In the genomic region with DNA sequence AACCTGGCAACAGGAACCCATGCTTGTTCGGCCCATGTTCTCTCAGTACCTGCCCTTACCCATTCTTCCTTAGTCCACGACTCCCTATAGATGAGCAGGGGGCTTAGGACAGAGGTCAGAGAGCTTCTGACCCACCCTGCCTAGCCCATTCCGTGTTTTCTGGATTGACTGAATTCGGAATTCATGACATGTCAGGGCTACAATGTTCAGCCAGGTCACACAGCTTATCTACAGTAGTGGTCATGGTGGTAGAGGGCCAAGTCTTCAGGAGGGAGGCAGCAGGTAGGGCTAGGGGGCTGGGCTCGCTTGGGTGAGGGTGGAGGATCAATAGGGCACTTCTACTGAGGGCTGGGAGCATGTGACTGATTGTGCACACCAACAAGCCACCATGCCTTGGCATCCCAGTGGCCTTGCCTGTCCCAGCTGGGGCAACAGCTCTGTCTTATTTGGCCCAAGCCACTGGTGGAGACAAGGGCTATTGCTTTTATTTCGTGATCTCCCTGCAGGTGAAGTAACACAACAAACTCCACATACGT, we compare ENCODE assay signal across 16 cellular contexts. TPM values are rescaled to one million over a fixed set of nuclear protein-coding genes. Genes with fewer than 3 reads are reported as not detected.
DNase-seq lines count a peak whose midpoint lies in the region; ATAC-seq and TF ChIP-seq lines count a peak whose summit lies in the region.
"Had no signal": no experiment of that assay in that cellular context is flagged by ENCODE, and none has a peak within 500 bp of the region (broad histone marks: within the 10 kb centered on the region; RNA-seq: fewer than 3 reads in every experiment).

No MANE protein-coding gene starts in this region.

- 80% methylated on average over 2 of the region's 7 CpGs; no CpG with 5 or more reads in 1 of the 2 experiments for WGBS in IMR-90 (ENCODE audit: extremely low coverage in 2 of 2, insufficient read length in 1 of 2), 2 experiments

- in situ Hi-C loops in IMR-90 (cut with MboI; ENCODE audit: low sequenced_read_pairs) = no loop called here

- H3K9me1 ChIP-seq in IMR-90 (ENCODE audit: insufficient read depth, low read length) = peaks cover 14% of the 10 kb centered on the region

- H3K27me3 ChIP-seq in BLaER1 (no peaks in the 10 kb centered on the region), IMR-90 (ENCODE audit: control insufficient read depth, insufficient read depth, low read length) (no peaks in the 10 kb centered on the region), SJCRH30 (no peaks in the 10 kb centered on the region)

- H3K9ac ChIP-seq in BLaER1 (no peak overlapping the region; the same call in 1 of the 2 replicates), IMR-90 (ENCODE audit: low read depth, low read length) (no peak overlapping the region)

- H3K79me1 ChIP-seq in IMR-90 (ENCODE audit: low read depth in 1 of 2, low read length in 2 of 2) = peaks cover 2 to 19% of the 10 kb centered on the region in 2 experiments; a peak in 3 of 4 replicates

- peaks cover 40% of the 10 kb centered on the region for H3K4me1 ChIP-seq in BLaER1
- peaks cover 13% of the 10 kb centered on the region for H3K4me1 ChIP-seq in IMR-90 (ENCODE audit: control insufficient read depth, insufficient read depth, low read length)
- no peaks in the 10 kb centered on the region; the same call in 1 of the 2 replicates for H3K4me1 ChIP-seq in SJCRH30

- CTCF ChIA-PET in IMR-90 (lab: Yijun Ruan, JAX) = no interaction called here

- H2AFZ ChIP-seq in IMR-90 (replicated peaks; ENCODE audit: low read length, poor library complexity) = peak overlapping the region; percentile 61
- H2AFZ ChIP-seq: PC-9 had no signal

- peak overlapping the region; percentile 4 for H3K14ac ChIP-seq in IMR-90 (replicated peaks; ENCODE audit: low read depth, low read length)

- H3K36me3 ChIP-seq in BLaER1 (peaks cover 11% of the 10 kb centered on the region; the same call in 1 of the 2 replicates), IMR-90 (ENCODE audit: control insufficient read depth, insufficient read depth, low read length) (peaks cover 2% of the 10 kb centered on the region; the same call in 1 of the 2 replicates), SJCRH30 (no peaks in the 10 kb centered on the region)

- peak overlapping the region; percentile 71 for H3K4ac ChIP-seq in IMR-90 (ENCODE audit: low read depth, low read length)

- H3K56ac ChIP-seq in IMR-90 (ENCODE audit: extremely low read depth, insufficient read depth, low read length) = no peak overlapping the region

- H2AK9ac ChIP-seq in IMR-90 (replicated peaks; ENCODE audit: low read depth, low read length, poor library complexity) = no peak overlapping the region

- DNase-seq in IMR-90 (no peak), chondrocyte (ENCODE audit: low spot score) (peak; percentile 57), mesothelial cell of epicardium (ENCODE audit: low spot score in 2 of 2, unreplicated experiment in 2 of 2) (no peak), SJCRH30 (no peak), NCI-H146 (lab: John Stamatoyannopoulos, UW) (no peak), NOMO-1 treated with DMSO at 0.1 percent for 48 hours (lab: John Stamatoyannopoulos, UW; ENCODE audit: unreplicated experiment) (no peak)
- DNase-seq: H9, NCI-H1105 treated with DMSO at 0.1 percent for 48 hours, NCI-H187, NCI-H2107, NCI-H2227 treated with DMSO at 0.1 percent for 48 hours, NCI-H524, NCI-H82, PC-9 had no signal

- H2AK5ac ChIP-seq in IMR-90 (ENCODE audit: low read depth, low read length) = peak overlapping the region; percentile 82; the same call in 1 of the 2 replicates

- TF ChIP-seq CTCF in IMR-90 (conservative IDR thresholded peaks at IDR 0.05; ENCODE audit: low read depth, low read length) = no peak
- no peak for TF ChIP-seq CTCF in chondrocyte (IDR thresholded peaks at IDR 0.05)
- TF ChIP-seq CTCF in mesothelial cell of epicardium (IDR thresholded peaks at IDR 0.05; ENCODE audit: unreplicated experiment) = no peak

- POLR2A ChIA-PET in IMR-90 (lab: Charles Lee; ENCODE audit: unreplicated experiment) = no interaction called here

- no peak for ATAC-seq in IMR-90 (ENCODE audit: low read depth)
- no peak for ATAC-seq in HG03159 (IDR thresholded peaks at IDR 0.05; ENCODE audit: unreplicated experiment)

- H3K36me3 Mint-ChIP-seq in chondrocyte (ENCODE audit: low read depth) (no peaks in the 10 kb centered on the region), mesothelial cell of epicardium (peaks cover 10% of the 10 kb centered on the region)

- peak overlapping the region; percentile 47; the same call in 1 of the 2 replicates for H4K91ac ChIP-seq in IMR-90 (ENCODE audit: insufficient read depth, low read depth, low read length)

- H4K8ac ChIP-seq in IMR-90 (ENCODE audit: low read depth in 2 of 2, low read length in 2 of 2) = peak overlapping the region in 1 of 2 experiments; percentile 35; a peak in 1 of 4 replicates

- intact Hi-C loops in IMR-90 (cut with micrococcal nuclease) = no loop called here

- TF ChIP-seq RAD21 in IMR-90 (IDR thresholded peaks at IDR 0.05; ENCODE audit: low read length) = no peak

- no peak for TF ChIP-seq POLR2A in IMR-90 (IDR thresholded peaks at IDR 0.05; ENCODE audit: low read depth, low read length)

- H3K4me3 Mint-ChIP-seq in chondrocyte (ENCODE audit: unreplicated experiment) (no peak overlapping the region), mesothelial cell of epicardium (no peak overlapping the region)
- H3K4me3 Mint-ChIP-seq: H9 had no signal

- H3K9me3 Mint-ChIP-seq in chondrocyte (ENCODE audit: low read depth) (no peaks in the 10 kb centered on the region), mesothelial cell of epicardium (no peaks in the 10 kb centered on the region)
- H3K9me3 Mint-ChIP-seq: H9 had no signal

- H3K27ac Mint-ChIP-seq in chondrocyte (ENCODE audit: unreplicated experiment) (peak overlapping the region; percentile 87), mesothelial cell of epicardium (peak overlapping the region; percentile 82)
- H3K27ac Mint-ChIP-seq: H9 had no signal

- H2BK5ac ChIP-seq in IMR-90 (ENCODE audit: low read depth, low read length, poor library complexity, severe bottlenecking) = peak overlapping the region; percentile 38

- peak overlapping the region; percentile 50; the same call in 1 of the 3 replicates for H2BK15ac ChIP-seq in IMR-90 (ENCODE audit: low read depth, low read length)

- H2BK120ac ChIP-seq in IMR-90 (ENCODE audit: low read depth, low read length) = peak overlapping the region; percentile 61; the same call in 1 of the 2 replicates

- no peak overlapping the region for H3K18ac ChIP-seq in IMR-90 (ENCODE audit: low read depth, low read length)

- H4K20me1 ChIP-seq in BLaER1 (no peaks in the 10 kb centered on the region), IMR-90 (ENCODE audit: insufficient read depth, low read length) (no peaks in the 10 kb centered on the region; the same call in 1 of the 2 replicates)

- no TSS peak for BruUV-seq in IMR-90 (replicated peaks; lab: Mats Ljungman, UMichigan)

- H3K4me3 ChIP-seq in BLaER1 (no peak overlapping the region), IMR-90 (ENCODE audit: insufficient read depth, low read depth, low read length) (no peak overlapping the region), SJCRH30 (no peak overlapping the region)
- H3K4me3 ChIP-seq: PC-9 had no signal

- peak overlapping the region; percentile 31 for H2BK20ac ChIP-seq in IMR-90 (ENCODE audit: low read depth, low read length)

- H3K23ac ChIP-seq in IMR-90 (ENCODE audit: low read depth, low read length) = 0 out of 2 replicates have a peak overlapping the region, but pooled peaks have one; percentile 0

- H4K5ac ChIP-seq in IMR-90 (ENCODE audit: low read depth, low read length) = peak overlapping the region; percentile 10; the same call in 1 of the 2 replicates

- H3K4me1 Mint-ChIP-seq in chondrocyte (ENCODE audit: low read depth) (peaks cover 23% of the 10 kb centered on the region), mesothelial cell of epicardium (peaks cover 23% of the 10 kb centered on the region)

- dilution Hi-C loops in IMR-90 (cut with HindIII; ENCODE audit: low sequenced_read_pairs, unreplicated experiment) = no loop called here

- peak overlapping the region; percentile 69 for H3K4me2 ChIP-seq in BLaER1
- H3K4me2 ChIP-seq in IMR-90 (ENCODE audit: low read depth, low read length) = no peak overlapping the region
- H3K4me2 ChIP-seq: PC-9 had no signal

- no peaks in the 10 kb centered on the region for H3K9me3 ChIP-seq in BLaER1
- no peaks in the 10 kb centered on the region for H3K9me3 ChIP-seq in IMR-90 (ENCODE audit: control insufficient read depth, insufficient read depth, low read length)
- H3K9me3 ChIP-seq in SJCRH30 (replicated peaks) = no peaks in the 10 kb centered on the region

- H3K27ac ChIP-seq in BLaER1 (peak overlapping the region; percentile 67), IMR-90 (ENCODE audit: insufficient read depth, low read length) (no peak overlapping the region), SJCRH30 (no peak overlapping the region)
- H3K27ac ChIP-seq: PC-9 had no signal

- H3K27me3 Mint-ChIP-seq in chondrocyte (ENCODE audit: low read depth) (no peaks in the 10 kb centered on the region), mesothelial cell of epicardium (ENCODE audit: low read depth) (no peaks in the 10 kb centered on the region)

RNA-seq across cellular contexts. Expression of a gene that starts 3.1 kb away (rescaled TPM):
- total RNA-seq in IMR-90 (2012; rRNA removed) (5.6 and 6.1 TPM in 2 replicates), chondrocyte (3.7 to 7.9 TPM (median 6.4 TPM) in 3 replicates), mesothelial cell of epicardium (6.5 to 9.6 TPM (median 7.7 TPM) in 3 replicates)
- 4.5 TPM in 2 replicates for polyA plus RNA-seq in IMR-90 (2012; rRNA removed)
- 5.2 and 10.6 TPM in 2 replicates for polyA plus RNA-seq in IMR-90 (2012; cell fraction: cytosol; rRNA removed)
- polyA plus RNA-seq in IMR-90 (2012; cell fraction: nucleus; rRNA removed; ENCODE audit: low replicate concordance) = 2.9 and 6.9 TPM in 2 replicates
- 6.2 and 6.3 TPM in 2 replicates for total RNA-seq in SJCRH30 (2014; rRNA removed; shearing (Covaris generic))

RNA-seq across cellular contexts. Expression of a gene that starts 16.5 kb away (rescaled TPM):
- 5.9 and 8.6 TPM in 2 replicates for total RNA-seq in IMR-90 (2012; rRNA removed)
- 14.5 TPM in 2 replicates for polyA plus RNA-seq in IMR-90 (2012; rRNA removed)
- 13.5 and 13.8 TPM in 2 replicates for polyA plus RNA-seq in IMR-90 (2012; cell fraction: cytosol; rRNA removed)
- polyA plus RNA-seq in IMR-90 (2012; cell fraction: nucleus; rRNA removed; ENCODE audit: low replicate concordance) = 8.5 and 12.5 TPM in 2 replicates
- 35.9 to 41.0 TPM (median 36.4 TPM) in 3 replicates for total RNA-seq in chondrocyte
- total RNA-seq in mesothelial cell of epicardium = 38.2 to 40.6 TPM (median 38.8 TPM) in 3 replicates
- total RNA-seq in SJCRH30 (2014; rRNA removed; shearing (Covaris generic)) = 9.7 and 10.5 TPM in 2 replicates

RNA-seq across cellular contexts. Expression of a gene that starts 29.3 kb away (rescaled TPM):
- total RNA-seq in IMR-90 (2012; rRNA removed) (1.7 and 2.3 TPM in 2 replicates), chondrocyte (4.7 to 6.8 TPM (median 5.6 TPM) in 3 replicates), mesothelial cell of epicardium (17.0 to 17.4 TPM (median 17.4 TPM) in 3 replicates)
- 5.7 and 6.1 TPM in 2 replicates for polyA plus RNA-seq in IMR-90 (2012; rRNA removed)
- 4.5 and 5.5 TPM in 2 replicates for polyA plus RNA-seq in IMR-90 (2012; cell fraction: cytosol; rRNA removed)
- polyA plus RNA-seq in IMR-90 (2012; cell fraction: nucleus; rRNA removed; ENCODE audit: low replicate concordance) = 29.9 and 39.6 TPM in 2 replicates
- total RNA-seq in SJCRH30 (2014; rRNA removed; shearing (Covaris generic)) = 0.33 and 0.61 TPM in 2 replicates

RNA-seq across cellular contexts. Expression of a gene that starts 32.5 kb away (rescaled TPM):
- total RNA-seq in IMR-90 (2012; rRNA removed) = 5.3 and 5.6 TPM in 2 replicates
- 36.6 and 39.0 TPM in 2 replicates for polyA plus RNA-seq in IMR-90 (2012; rRNA removed)
- polyA plus RNA-seq in IMR-90 (2012; cell fraction: cytosol; rRNA removed) = 14.8 and 45.8 TPM in 2 replicates
- 35.9 and 73.0 TPM in 2 replicates for polyA plus RNA-seq in IMR-90 (2012; cell fraction: nucleus; rRNA removed; ENCODE audit: low replicate concordance)
- total RNA-seq in chondrocyte = 123 to 135 TPM (median 128 TPM) in 3 replicates
- total RNA-seq in mesothelial cell of epicardium = 46.6 to 54.0 TPM (median 52.6 TPM) in 3 replicates
- 5.8 and 8.2 TPM in 2 replicates for total RNA-seq in SJCRH30 (2014; rRNA removed; shearing (Covaris generic))

RNA-seq across cellular contexts. Expression of a gene that starts 56.9 kb away (rescaled TPM):
- 0.36 and 0.56 TPM in 2 replicates for total RNA-seq in IMR-90 (2012; rRNA removed)
- polyA plus RNA-seq in IMR-90 (2012; rRNA removed) = 1.4 and 2.3 TPM in 2 replicates
- 4.2 and 5.3 TPM in 2 replicates for polyA plus RNA-seq in IMR-90 (2012; cell fraction: cytosol; rRNA removed)
- polyA plus RNA-seq in IMR-90 (2012; cell fraction: nucleus; rRNA removed; ENCODE audit: low replicate concordance) = 10.8 and 12.1 TPM in 2 replicates
- total RNA-seq in chondrocyte = 0.89 to 2.0 TPM (median 1.8 TPM) in 3 replicates
- 3.0 to 3.7 TPM (median 3.6 TPM) in 3 replicates for total RNA-seq in mesothelial cell of epicardium
- 0.91 and 1.1 TPM in 2 replicates for total RNA-seq in SJCRH30 (2014; rRNA removed; shearing (Covaris generic))
